In the genomic region with DNA sequence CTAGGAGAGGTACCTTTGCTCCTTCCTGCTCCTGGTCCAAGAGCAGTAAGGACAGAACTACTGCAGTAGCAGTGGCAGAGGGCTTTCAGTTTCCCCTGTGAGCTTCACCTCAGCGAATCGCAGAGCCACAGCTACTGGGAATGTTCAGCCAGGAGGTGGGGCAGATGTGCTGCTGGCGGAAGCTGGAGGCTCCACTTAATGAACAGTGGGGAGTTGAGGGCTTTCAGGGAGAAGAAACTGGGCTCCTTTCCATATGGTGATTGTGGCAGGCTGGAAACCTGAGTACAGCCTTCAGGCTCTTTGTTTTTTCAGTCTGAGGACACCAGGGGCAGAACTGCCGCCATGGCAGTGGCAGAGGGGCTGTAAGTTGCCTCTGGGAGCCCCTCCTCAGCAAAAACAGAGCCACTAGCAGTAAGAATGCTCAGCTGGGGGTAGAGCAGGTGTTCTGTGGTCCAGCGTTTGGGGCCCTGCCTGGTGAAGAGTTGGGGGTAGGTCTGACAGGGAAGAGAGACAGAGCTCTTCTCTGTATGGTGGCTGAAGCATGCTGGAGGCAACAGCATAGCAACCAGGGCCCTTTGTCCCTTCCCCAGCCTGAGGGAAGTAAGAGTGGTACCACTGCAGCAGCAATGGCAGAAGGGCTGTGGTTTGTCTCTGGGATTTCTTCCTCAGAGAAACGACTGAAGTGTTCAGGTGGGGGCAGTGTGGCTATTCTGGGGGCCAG, we compare ENCODE assay signal across 14 cellular contexts.
DNase-seq lines count a peak whose midpoint lies in the region; ATAC-seq and TF ChIP-seq lines count a peak whose summit lies in the region.
"Had no signal": no experiment of that assay in that cellular context is flagged by ENCODE, and none has a peak within 500 bp of the region (broad histone marks: within the 10 kb centered on the region; RNA-seq: fewer than 3 reads in every experiment).

No MANE protein-coding gene starts in this region.

- H3K4me2 ChIP-seq in GM23338: no peak overlapping the region

- H3K27me3 Mint-ChIP-seq in GM23338 (ENCODE audit: insufficient read depth, low read depth, poor library complexity): no peaks in the 10 kb centered on the region
- H3K27me3 Mint-ChIP-seq in endothelial cell (ENCODE audit: unreplicated experiment): no peaks in the 10 kb centered on the region

- H2AFZ ChIP-seq in GM23338: peak overlapping the region; percentile 90

- H3K4me1 ChIP-seq in GM23338 (ENCODE audit: insufficient read depth) (peaks cover 11% of the 10 kb centered on the region), gastroesophageal sphincter (no peaks in the 10 kb centered on the region)
- H3K4me1 ChIP-seq: foreskin keratinocyte, right atrium auricular region had no signal

- H3K36me3 Mint-ChIP-seq in GM23338 (ENCODE audit: low read depth) (no peaks in the 10 kb centered on the region), endothelial cell (ENCODE audit: low read depth, unreplicated experiment) (no peaks in the 10 kb centered on the region)

- no peak overlapping the region for H3K4me3 ChIP-seq in GM23338
- no peak overlapping the region for H3K4me3 ChIP-seq in gastroesophageal sphincter
- H3K4me3 ChIP-seq: right atrium auricular region had no signal

- no peak for TF ChIP-seq EP300 in gastroesophageal sphincter (IDR thresholded peaks at IDR 0.05)

- no peaks in the 10 kb centered on the region for H3F3A ChIP-seq in GM23338 (replicated peaks; ENCODE audit: low read depth)

- DNase-seq in GM23338 (ENCODE audit: low spot score) (peak; percentile 53), NCI-H1694 treated with DMSO at 0.1 percent for 48 hours (lab: John Stamatoyannopoulos, UW) (peak; percentile 47), NCI-H524 (lab: John Stamatoyannopoulos, UW) (peak; percentile 80 to 88), islet precursor cell (peak; percentile 52), GM19238 (ENCODE audit: insufficient read length, low spot score) (no peak), endothelial cell (ENCODE audit: low spot score) (no peak)
- DNase-seq: activated CD4-positive, CD25-positive, alpha-beta regulatory T cell treated with anti-CD3 and anti-CD28 coated beads, Interleukin-2, amount 50 U/mL, for 72 hours; activated gamma-delta T cell; foreskin keratinocyte; SIG-M5 had no signal

- no peaks in the 10 kb centered on the region for H4K20me1 ChIP-seq in GM23338 (replicated peaks; ENCODE audit: insufficient read depth)

- TF ChIP-seq CTCF in GM23338 (conservative IDR thresholded peaks at IDR 0.05; ENCODE audit: low read depth in 2 of 2) (peak in 1 of 2 experiments; percentile 25; a peak in 1 of 4 replicates), gastroesophageal sphincter (IDR thresholded peaks at IDR 0.05) (no peak), endothelial cell (IDR thresholded peaks at IDR 0.05; ENCODE audit: unreplicated experiment) (no peak)

- ATAC-seq in GM23338 (peak; percentile 95), HG03108 (IDR thresholded peaks at IDR 0.05; ENCODE audit: unreplicated experiment) (no peak), gastroesophageal sphincter (no peak)
- ATAC-seq: foreskin keratinocyte had no signal

- no peak overlapping the region for H3K27ac ChIP-seq in GM23338 (ENCODE audit: low read depth)
- no peak overlapping the region for H3K27ac ChIP-seq in gastroesophageal sphincter
- H3K27ac ChIP-seq: foreskin keratinocyte, right atrium auricular region had no signal

- no peaks in the 10 kb centered on the region for H3K27me3 ChIP-seq in GM23338 (ENCODE audit: insufficient read depth)
- peaks cover 5% of the 10 kb centered on the region for H3K27me3 ChIP-seq in gastroesophageal sphincter
- H3K27me3 ChIP-seq: foreskin keratinocyte, right atrium auricular region had no signal

- no peak overlapping the region; the same call in 1 of the 2 replicates for H3K27ac Mint-ChIP-seq in GM23338
- no peak overlapping the region for H3K27ac Mint-ChIP-seq in endothelial cell (ENCODE audit: unreplicated experiment)
- H3K27ac Mint-ChIP-seq: T-helper 2 cell treated with Interferon-gamma antibody and Interleukin-4, amounts not matched to agents 5 μg/mL and 100 μg/mL, for 36 hours had no signal

- H3K36me3 ChIP-seq in GM23338 (ENCODE audit: insufficient read depth) (no peaks in the 10 kb centered on the region), gastroesophageal sphincter (no peaks in the 10 kb centered on the region)
- H3K36me3 ChIP-seq: right atrium auricular region had no signal

- 33 to 40% methylated on average over 1 of the region's 6 CpGs for WGBS in gastroesophageal sphincter (ENCODE audit: low coverage in 1 of 2), 2 donors

- H3K4me1 Mint-ChIP-seq in GM23338: peaks cover 21% of the 10 kb centered on the region
- H3K4me1 Mint-ChIP-seq in endothelial cell (ENCODE audit: unreplicated experiment): no peaks in the 10 kb centered on the region

- H3K9me2 ChIP-seq in GM23338 (ENCODE audit: insufficient read depth): peaks cover 21% of the 10 kb centered on the region

- H3K9me3 Mint-ChIP-seq in GM23338: no peaks in the 10 kb centered on the region
- H3K9me3 Mint-ChIP-seq in endothelial cell (ENCODE audit: unreplicated experiment): no peaks in the 10 kb centered on the region
- H3K9me3 Mint-ChIP-seq: T-helper 2 cell treated with Interferon-gamma antibody and Interleukin-4, amounts not matched to agents 5 μg/mL and 100 μg/mL, for 36 hours had no signal

- H3K4me3 Mint-ChIP-seq in GM23338 (no peak overlapping the region), endothelial cell (ENCODE audit: unreplicated experiment) (no peak overlapping the region)
- H3K4me3 Mint-ChIP-seq: T-helper 2 cell treated with Interferon-gamma antibody and Interleukin-4, amounts not matched to agents 5 μg/mL and 100 μg/mL, for 36 hours had no signal

- H3K79me2 ChIP-seq in GM23338 (replicated peaks; ENCODE audit: insufficient read depth): no peaks in the 10 kb centered on the region

- no peak for TF ChIP-seq POLR2A in gastroesophageal sphincter (IDR thresholded peaks at IDR 0.05)

- peaks cover 0 to 6% (median 0%) of the 10 kb centered on the region in 3 donors for H3K9me3 ChIP-seq in gastroesophageal sphincter

TF ChIP-seq in GM23338, 12 proteins besides CTCF, POLR2A, EP300 and RAD21:
- TF ChIP-seq ZNF462 (CRISPR knock-in tag; IDR thresholded peaks at IDR 0.05): peak; percentile 97
- TF ChIP-seq STAT1 (IDR thresholded peaks at IDR 0.05; ENCODE audit: unreplicated experiment): no peak

Comparison
In these comparisons a context has a peak if more than half of its experiments do, and no peak if none do; other contexts are left out.
1. DNase-seq: peak in GM23338 (single experiment), NCI-H1694 treated with DMSO at 0.1 percent for 48 hours (single experiment), NCI-H524 (2 of 2) and islet precursor cell (single experiment); none in GM19238 (single experiment) and endothelial cell (single experiment).